In the genomic region with DNA sequence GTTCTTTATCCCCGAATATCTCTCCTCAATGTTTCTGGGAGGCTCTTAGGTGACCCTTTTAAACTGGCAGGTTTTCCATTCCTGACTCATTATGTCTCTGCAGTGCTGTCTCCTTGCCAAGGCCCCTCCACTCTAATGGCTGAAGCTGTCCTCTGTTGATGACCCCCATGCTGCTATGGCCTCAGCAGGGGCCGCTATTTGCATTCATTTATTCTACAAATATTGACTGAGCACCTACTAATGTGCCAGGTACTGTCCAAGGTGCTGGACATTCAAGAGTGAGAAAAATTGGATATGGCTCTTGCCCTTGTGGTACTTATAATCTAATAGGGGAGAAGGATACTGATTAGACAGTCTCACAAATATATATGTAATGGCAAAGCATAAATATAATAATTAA, we compare ENCODE assay signal across 30 cellular contexts. TPM values are rescaled to one million over a fixed set of nuclear protein-coding genes. Genes with fewer than 3 reads are reported as not detected.
"Had no signal": no experiment of that assay in that cellular context is flagged by ENCODE, and none has a peak within 500 bp of the region (broad histone marks: within the 10 kb centered on the region; RNA-seq: fewer than 3 reads in every experiment).

No MANE protein-coding gene starts in this region.

- H3K27ac Mint-ChIP-seq: activated naive CD4-positive, alpha-beta T cell treated with anti-CD3 and anti-CD28 coated beads, Interleukin-2, amount 50 U/mL, for 72 hours; immature natural killer cell; nephron; T-helper 2 cell treated with Interferon-gamma antibody and Interleukin-4, amounts not matched to agents 5 μg/mL and 100 μg/mL, for 36 hours had no signal

- H3K4me1 Mint-ChIP-seq: immature natural killer cell, nephron had no signal

- H3K36me3 Mint-ChIP-seq: activated naive CD4-positive, alpha-beta T cell treated with anti-CD3 and anti-CD28 coated beads, Interleukin-2, amount 50 U/mL, for 72 hours had no signal

- DNase-seq: activated CD4-positive, alpha-beta T cell treated with anti-CD3 and anti-CD28 coated beads for 1 hour; activated gamma-delta T cell treated with Interleukin-2 at 50 U/mL for 16 hours; activated T-cell treated with anti-CD3 and anti-CD28 coated beads, Interleukin-2, amount 50 U/mL, for 1 hour; adrenal gland; central memory CD4-positive, alpha-beta T cell; effector memory CD4-positive, alpha-beta T cell; glutamatergic neuron; immature natural killer cell; kidney glomerular epithelial cell; left ventricle myocardium inferior; pancreas; psoas muscle; right cardiac atrium; stimulated activated CD4-positive, alpha-beta T cell treated with anti-CD3 and anti-CD28 coated beads, Interleukin-12 subunit alpha, Interleukin-12 subunit beta, amount 100 ng/mL, for 4 hours; stimulated activated CD4-positive, alpha-beta T cell treated with anti-CD3 and anti-CD28 coated beads, Interleukin-4, amount 100 ng/mL, for 4 hours; stimulated activated naive CD8-positive, alpha-beta T cell treated with anti-CD3 and anti-CD28 coated beads, Interleukin-15, Interleukin-2, amounts not matched to agents 100 U/mL and 50 U/mL, for 24 hours; upper lobe of left lung had no signal

- H3K9me3 Mint-ChIP-seq: nephron; T-helper 2 cell treated with Interferon-gamma antibody and Interleukin-4, amounts not matched to agents 5 μg/mL and 100 μg/mL, for 36 hours had no signal

- H3K9me3 ChIP-seq: adrenal gland, ascending aorta, left ventricle myocardium inferior, neutrophil, pancreas, psoas muscle, upper lobe of left lung had no signal

- ATAC-seq: activated naive CD4-positive, alpha-beta T cell treated with anti-CD3 and anti-CD28 coated beads, Interleukin-2, amount 50 U/mL, for 72 hours; esophagus mucosa; pancreas; psoas muscle; right cardiac atrium; stimulated activated naive CD8-positive, alpha-beta T cell treated with anti-CD3 and anti-CD28 coated beads, Interleukin-15, Interleukin-2, amounts not matched to agents 100 U/mL and 50 U/mL, for 24 hours had no signal

- H3K27ac ChIP-seq: adrenal gland, ascending aorta, hepatocyte, left ventricle myocardium inferior, neutrophil, pancreas, psoas muscle, upper lobe of left lung had no signal

- H3K4me1 ChIP-seq: adrenal gland, ascending aorta, left ventricle myocardium inferior, pancreas, psoas muscle, upper lobe of left lung had no signal

- FAIRE-seq: colon, endothelial cell of umbilical vein, frontal cortex, pancreas had no signal

- H3K27me3 ChIP-seq: adrenal gland, ascending aorta, pancreas, upper lobe of left lung had no signal

- H3K4me3 ChIP-seq: adrenal gland, ascending aorta, hepatocyte, left ventricle myocardium inferior, pancreas, psoas muscle, upper lobe of left lung had no signal

- H3K4me3 Mint-ChIP-seq: immature natural killer cell; nephron; T-helper 2 cell treated with Interferon-gamma antibody and Interleukin-4, amounts not matched to agents 5 μg/mL and 100 μg/mL, for 36 hours had no signal

- H3K4me2 ChIP-seq: hepatocyte had no signal

- H2AFZ ChIP-seq: hepatocyte had no signal

- H3K79me2 ChIP-seq: hepatocyte had no signal

- H3K36me3 ChIP-seq: adrenal gland, ascending aorta, left ventricle myocardium inferior, neutrophil, pancreas, upper lobe of left lung had no signal

RNA-seq across cellular contexts. Expression of gene GP2, which starts 55.4 kb away (rescaled TPM):
- total RNA-seq: activated naive CD4-positive, alpha-beta T cell treated with anti-CD3 and anti-CD28 coated beads, Interleukin-2, amount 50 U/mL, for 72 hours; dermis microvascular lymphatic vessel endothelial cell; endothelial cell of umbilical vein; esophagus mucosa; left ventricle myocardium inferior; skeletal muscle tissue; subcutaneous adipose tissue had no signal
- polyA plus RNA-seq: endothelial cell of umbilical vein, immature natural killer cell had no signal
